ENCODE assay signal across 1 cellular context in genomic region chr7:105106473-105106872, GRCh38.
A peak's percentile ranks its signal among the peaks of the same experiment; 100 is the strongest.
TF ChIP-seq lines count a peak whose summit lies in the region.

No MANE protein-coding gene starts in this region.

TF ChIP-seq in K562, 482 proteins besides CTCF, POLR2A, EP300 and RAD21 (continued from another document and continues in another):
- TF ChIP-seq, protein P1, sequence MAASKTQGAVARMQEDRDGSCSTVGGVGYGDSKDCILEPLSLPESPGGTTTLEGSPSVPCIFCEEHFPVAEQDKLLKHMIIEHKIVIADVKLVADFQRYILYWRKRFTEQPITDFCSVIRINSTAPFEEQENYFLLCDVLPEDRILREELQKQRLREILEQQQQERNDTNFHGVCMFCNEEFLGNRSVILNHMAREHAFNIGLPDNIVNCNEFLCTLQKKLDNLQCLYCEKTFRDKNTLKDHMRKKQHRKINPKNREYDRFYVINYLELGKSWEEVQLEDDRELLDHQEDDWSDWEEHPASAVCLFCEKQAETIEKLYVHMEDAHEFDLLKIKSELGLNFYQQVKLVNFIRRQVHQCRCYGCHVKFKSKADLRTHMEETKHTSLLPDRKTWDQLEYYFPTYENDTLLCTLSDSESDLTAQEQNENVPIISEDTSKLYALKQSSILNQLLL (CRISPR knock-in tag; IDR thresholded peaks at IDR 0.05; ENCODE audit: borderline replicate concordance), result no peak
- TF ChIP-seq RBBP5 (IDR thresholded peaks at IDR 0.05; ENCODE audit: borderline replicate concordance, insufficient read depth, low read length, poor library complexity, severe bottlenecking) (no peak), ZNF232 (CRISPR knock-in tag; IDR thresholded peaks at IDR 0.05) (no peak), ZNF707 (CRISPR knock-in tag; conservative IDR thresholded peaks at IDR 0.05) (no peak), BCL6 (CRISPR knock-in tag; IDR thresholded peaks at IDR 0.05) (0 out of 2 replicates have a peak, but pooled peaks have one; percentile 11), FOSL1 (tag; conservative IDR thresholded peaks at IDR 0.05) (no peak), PHB2 (IDR thresholded peaks at IDR 0.05; ENCODE audit: low read depth) (no peak), TRIM24 (IDR thresholded peaks at IDR 0.05) (peak; percentile 90 to 92; a peak in 2 of 4 replicates), TAF9B (IDR thresholded peaks at IDR 0.05; ENCODE audit: partially characterized antibody) (no peak), NR1H2 (CRISPR knock-in tag; IDR thresholded peaks at IDR 0.05) (no peak), YBX1 (IDR thresholded peaks at IDR 0.05) (no peak), ZFPM2 (CRISPR knock-in tag; IDR thresholded peaks at IDR 0.05) (no peak), ZNF165 (CRISPR knock-in tag; IDR thresholded peaks at IDR 0.05; ENCODE audit: borderline replicate concordance) (no peak), ZNF592 (IDR thresholded peaks at IDR 0.05) (no peak), ZNF318 (IDR thresholded peaks at IDR 0.05; ENCODE audit: borderline replicate concordance in 1 of 2, low read depth in 1 of 2) (0 out of 4 replicates have a peak, but pooled peaks of 1 of the 2 experiments have one; percentile 34), KLF16 (IDR thresholded peaks at IDR 0.05) (no peak), ZZZ3 (IDR thresholded peaks at IDR 0.05) (no peak), ZNF445 (CRISPR knock-in tag; IDR thresholded peaks at IDR 0.05; ENCODE audit: low read depth) (peak; percentile 38; the same call in 1 of the 2 replicates), ZNF23 (CRISPR knock-in tag; IDR thresholded peaks at IDR 0.05) (no peak), MITF (IDR thresholded peaks at IDR 0.05) (no peak), CXXC5 (CRISPR knock-in tag; IDR thresholded peaks at IDR 0.05) (peak; percentile 53), DDX20 (tag; IDR thresholded peaks at IDR 0.05; ENCODE audit: low read depth) (no peak), PRPF4 (IDR thresholded peaks at IDR 0.05; ENCODE audit: insufficient read depth, low read depth, low read length, poor library complexity, severe bottlenecking) (no peak), BRD9 (IDR thresholded peaks at IDR 0.05; ENCODE audit: low read depth, partially characterized antibody) (no peak), ZNF696 (CRISPR knock-in tag; conservative IDR thresholded peaks at IDR 0.05) (no peak), SUPT5H (IDR thresholded peaks at IDR 0.05) (no peak), SETDB1 (IDR thresholded peaks at IDR 0.05; ENCODE audit: low read length) (no peak), NFE2L1 (tag; IDR thresholded peaks at IDR 0.05; ENCODE audit: borderline replicate concordance, low read depth) (no peak)
- TF ChIP-seq, protein P2, sequence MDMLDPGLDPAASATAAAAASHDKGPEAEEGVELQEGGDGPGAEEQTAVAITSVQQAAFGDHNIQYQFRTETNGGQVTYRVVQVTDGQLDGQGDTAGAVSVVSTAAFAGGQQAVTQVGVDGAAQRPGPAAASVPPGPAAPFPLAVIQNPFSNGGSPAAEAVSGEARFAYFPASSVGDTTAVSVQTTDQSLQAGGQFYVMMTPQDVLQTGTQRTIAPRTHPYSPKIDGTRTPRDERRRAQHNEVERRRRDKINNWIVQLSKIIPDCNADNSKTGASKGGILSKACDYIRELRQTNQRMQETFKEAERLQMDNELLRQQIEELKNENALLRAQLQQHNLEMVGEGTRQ (CRISPR knock-in tag; IDR thresholded peaks at IDR 0.05), result no peak
- TF ChIP-seq, protein P3, sequence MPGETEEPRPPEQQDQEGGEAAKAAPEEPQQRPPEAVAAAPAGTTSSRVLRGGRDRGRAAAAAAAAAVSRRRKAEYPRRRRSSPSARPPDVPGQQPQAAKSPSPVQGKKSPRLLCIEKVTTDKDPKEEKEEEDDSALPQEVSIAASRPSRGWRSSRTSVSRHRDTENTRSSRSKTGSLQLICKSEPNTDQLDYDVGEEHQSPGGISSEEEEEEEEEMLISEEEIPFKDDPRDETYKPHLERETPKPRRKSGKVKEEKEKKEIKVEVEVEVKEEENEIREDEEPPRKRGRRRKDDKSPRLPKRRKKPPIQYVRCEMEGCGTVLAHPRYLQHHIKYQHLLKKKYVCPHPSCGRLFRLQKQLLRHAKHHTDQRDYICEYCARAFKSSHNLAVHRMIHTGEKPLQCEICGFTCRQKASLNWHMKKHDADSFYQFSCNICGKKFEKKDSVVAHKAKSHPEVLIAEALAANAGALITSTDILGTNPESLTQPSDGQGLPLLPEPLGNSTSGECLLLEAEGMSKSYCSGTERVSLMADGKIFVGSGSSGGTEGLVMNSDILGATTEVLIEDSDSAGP (CRISPR knock-in tag; IDR thresholded peaks at IDR 0.05), result no peak
- TF ChIP-seq, protein P4, sequence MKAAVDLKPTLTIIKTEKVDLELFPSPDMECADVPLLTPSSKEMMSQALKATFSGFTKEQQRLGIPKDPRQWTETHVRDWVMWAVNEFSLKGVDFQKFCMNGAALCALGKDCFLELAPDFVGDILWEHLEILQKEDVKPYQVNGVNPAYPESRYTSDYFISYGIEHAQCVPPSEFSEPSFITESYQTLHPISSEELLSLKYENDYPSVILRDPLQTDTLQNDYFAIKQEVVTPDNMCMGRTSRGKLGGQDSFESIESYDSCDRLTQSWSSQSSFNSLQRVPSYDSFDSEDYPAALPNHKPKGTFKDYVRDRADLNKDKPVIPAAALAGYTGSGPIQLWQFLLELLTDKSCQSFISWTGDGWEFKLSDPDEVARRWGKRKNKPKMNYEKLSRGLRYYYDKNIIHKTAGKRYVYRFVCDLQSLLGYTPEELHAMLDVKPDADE (conservative IDR thresholded peaks at IDR 0.05; ENCODE audit: control insufficient read depth, low read depth, low read length), result no peak
- TF ChIP-seq, protein P5, sequence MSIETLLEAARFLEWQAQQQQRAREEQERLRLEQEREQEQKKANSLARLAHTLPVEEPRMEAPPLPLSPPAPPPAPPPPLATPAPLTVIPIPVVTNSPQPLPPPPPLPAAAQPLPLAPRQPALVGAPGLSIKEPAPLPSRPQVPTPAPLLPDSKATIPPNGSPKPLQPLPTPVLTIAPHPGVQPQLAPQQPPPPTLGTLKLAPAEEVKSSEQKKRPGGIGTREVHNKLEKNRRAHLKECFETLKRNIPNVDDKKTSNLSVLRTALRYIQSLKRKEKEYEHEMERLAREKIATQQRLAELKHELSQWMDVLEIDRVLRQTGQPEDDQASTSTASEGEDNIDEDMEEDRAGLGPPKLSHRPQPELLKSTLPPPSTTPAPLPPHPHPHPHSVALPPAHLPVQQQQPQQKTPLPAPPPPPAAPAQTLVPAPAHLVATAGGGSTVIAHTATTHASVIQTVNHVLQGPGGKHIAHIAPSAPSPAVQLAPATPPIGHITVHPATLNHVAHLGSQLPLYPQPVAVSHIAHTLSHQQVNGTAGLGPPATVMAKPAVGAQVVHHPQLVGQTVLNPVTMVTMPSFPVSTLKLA (conservative IDR thresholded peaks at IDR 0.05), result no peak
- TF ChIP-seq, protein P6, sequence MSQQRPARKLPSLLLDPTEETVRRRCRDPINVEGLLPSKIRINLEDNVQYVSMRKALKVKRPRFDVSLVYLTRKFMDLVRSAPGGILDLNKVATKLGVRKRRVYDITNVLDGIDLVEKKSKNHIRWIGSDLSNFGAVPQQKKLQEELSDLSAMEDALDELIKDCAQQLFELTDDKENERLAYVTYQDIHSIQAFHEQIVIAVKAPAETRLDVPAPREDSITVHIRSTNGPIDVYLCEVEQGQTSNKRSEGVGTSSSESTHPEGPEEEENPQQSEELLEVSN (IDR thresholded peaks at IDR 0.05; ENCODE audit: borderline replicate concordance in 1 of 2, extremely low read depth in 1 of 2, insufficient read depth in 1 of 2, insufficient read length in 1 of 2, low read depth in 1 of 2, low read length in 1 of 2, poor library complexity in 1 of 2, severe bottlenecking in 1 of 2), result no peak
- TF ChIP-seq, protein P7, sequence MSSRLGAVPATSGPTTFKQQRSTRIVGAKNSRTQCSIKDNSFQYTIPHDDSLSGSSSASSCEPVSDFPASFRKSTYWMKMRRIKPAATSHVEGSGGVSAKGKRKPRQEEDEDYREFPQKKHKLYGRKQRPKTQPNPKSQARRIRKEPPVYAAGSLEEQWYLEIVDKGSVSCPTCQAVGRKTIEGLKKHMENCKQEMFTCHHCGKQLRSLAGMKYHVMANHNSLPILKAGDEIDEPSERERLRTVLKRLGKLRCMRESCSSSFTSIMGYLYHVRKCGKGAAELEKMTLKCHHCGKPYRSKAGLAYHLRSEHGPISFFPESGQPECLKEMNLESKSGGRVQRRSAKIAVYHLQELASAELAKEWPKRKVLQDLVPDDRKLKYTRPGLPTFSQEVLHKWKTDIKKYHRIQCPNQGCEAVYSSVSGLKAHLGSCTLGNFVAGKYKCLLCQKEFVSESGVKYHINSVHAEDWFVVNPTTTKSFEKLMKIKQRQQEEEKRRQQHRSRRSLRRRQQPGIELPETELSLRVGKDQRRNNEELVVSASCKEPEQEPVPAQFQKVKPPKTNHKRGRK (tag; IDR thresholded peaks at IDR 0.05), result no peak
